ENCODE assay signal across 33 cellular contexts in the genomic region with DNA sequence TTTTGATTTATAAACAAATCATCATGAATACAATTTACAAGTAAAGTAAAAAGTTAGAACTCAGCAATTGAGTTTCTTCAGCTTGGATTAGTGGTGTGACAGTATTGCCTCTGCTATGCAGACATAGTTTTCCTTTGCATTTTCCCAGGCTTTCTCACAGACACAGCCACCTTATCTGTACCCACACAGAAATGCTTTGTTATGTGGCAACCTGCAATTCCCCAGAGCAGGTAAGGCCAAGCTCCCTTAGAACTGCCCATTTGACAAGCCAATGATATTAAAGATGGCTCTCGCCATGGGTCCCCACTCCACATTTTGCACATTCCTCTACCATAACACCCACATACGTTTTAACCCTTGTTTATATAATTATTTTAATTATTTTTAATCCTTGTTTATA. TPM values are rescaled to one million over a fixed set of nuclear protein-coding genes. Genes with fewer than 3 reads are reported as not detected.
"Had no signal": no experiment of that assay in that cellular context is flagged by ENCODE, and none has a peak within 500 bp of the region (broad histone marks: within the 10 kb centered on the region; RNA-seq: fewer than 3 reads in every experiment).

No MANE protein-coding gene starts in this region.

- H3K27ac ChIP-seq: adrenal gland, brain microvascular endothelial cell, breast epithelium had no signal

- DNase-seq: activated B cell treated with CpG ODN at 0.5 μM for 24 hours; activated CD4-positive, alpha-beta memory T cell treated with anti-CD3 and anti-CD28 coated beads for 36 hours; activated CD4-positive, alpha-beta T cell treated with anti-CD3 and anti-CD28 coated beads for 4 hours; activated CD4-positive, alpha-beta T cell treated with anti-CD3 and anti-CD28 coated beads, Interleukin-2, amount 10 ng/mL, durations not matched to agents 24 days and 14 days; activated CD4-positive, alpha-beta T cell treated with anti-CD3 and anti-CD28 coated beads, Interleukin-2, amount 50 U/mL, for 1 hour; activated CD4-positive, alpha-beta T cell treated with anti-CD3 and anti-CD28 coated beads, Interleukin-2, amount 50 U/mL, for 4 hours; activated CD4-positive, CD25-positive, alpha-beta regulatory T cell treated with anti-CD3 and anti-CD28 coated beads, Interleukin-2, amount 50 U/mL, for 72 hours; activated CD8-positive, alpha-beta memory T cell treated with anti-CD3 and anti-CD28 coated beads, Interleukin-2, amount 50 U/mL, for 4 hours; activated CD8-positive, alpha-beta T cell treated with anti-CD3 and anti-CD28 coated beads for 36 hours; activated effector memory CD4-positive, alpha-beta T cell treated with anti-CD3 and anti-CD28 coated beads, Interleukin-2, amount 50 U/mL, for 16 hours; activated gamma-delta T cell treated with Interleukin-2 at 50 U/mL for 16 hours; activated naive CD4-positive, alpha-beta T cell; activated naive CD4-positive, alpha-beta T cell treated with anti-CD3 and anti-CD28 coated beads for 36 hours; activated naive CD4-positive, alpha-beta T cell treated with anti-CD3 and anti-CD28 coated beads, Interleukin-2, amount 50 U/mL, for 16 hours; activated naive CD8-positive, alpha-beta T cell treated with anti-CD3 and anti-CD28 coated beads for 36 hours; activated T-cell treated with anti-CD3 and anti-CD28 coated beads for 4 hours; activated T-cell treated with anti-CD3 and anti-CD28 coated beads, Interleukin-2, amount 50 U/mL, for 1 hour; activated T-cell treated with anti-CD3 and anti-CD28 coated beads, Interleukin-2, amount 50 U/mL, for 4 hours; activated T-cell treated with anti-CD3 and anti-CD28 coated beads, Interleukin-2, amount 50 U/mL, for 72 hours; adrenal gland; amniotic stem cell; aorta; body of pancreas; brain microvascular endothelial cell; central memory CD4-positive, alpha-beta T cell; T-helper 1 cell; T-helper 2 cell; T-helper 9 cell had no signal

- FAIRE-seq: astrocyte had no signal

- ATAC-seq: activated CD8-positive, alpha-beta T cell treated with anti-CD3 and anti-CD28 coated beads for 36 hours; activated naive CD4-positive, alpha-beta T cell treated with anti-CD3 and anti-CD28 coated beads, Interleukin-2, amount 50 U/mL, for 72 hours; activated T-cell treated with anti-CD3 and anti-CD28 coated beads, Interleukin-2, amount 50 U/mL, for 4 hours; activated T-cell treated with anti-CD3 and anti-CD28 coated beads, Interleukin-2, amount 50 U/mL, for 72 hours; activated T-helper 17 cell treated with anti-CD3 and anti-CD28 coated beads, Interleukin-2, amount 50 U/mL, for 72 hours; body of pancreas had no signal

- H3K36me3 ChIP-seq: adrenal gland, brain microvascular endothelial cell, breast epithelium had no signal

- H3K4me3 ChIP-seq: adrenal gland, body of pancreas, breast epithelium had no signal

- H3K4me1 ChIP-seq: adrenal gland had no signal

- H3K9me3 ChIP-seq: adrenal gland, body of pancreas, breast epithelium had no signal

- H3K27me3 ChIP-seq: adrenal gland, body of pancreas, brain microvascular endothelial cell, breast epithelium had no signal

RNA-seq across cellular contexts. Expression of a gene that starts 14.2 kb away (rescaled TPM):
- total RNA-seq: activated T-helper 1 cell treated with anti-CD3 and anti-CD28 coated beads, Interleukin-12 subunit alpha, Interleukin-12 subunit beta, Interleukin-2, Interleukin-4 antibody, amounts not matched to agents 30 ng/mL and 10 ng/mL and 1 ng/mL, durations not matched to agents 14 hours and 24 hours and 36 hours had no signal
